ENCODE assay signal across 26 cellular contexts in genomic region chr5:67238191-67238590, GRCh38. TPM values are rescaled to one million over a fixed set of nuclear protein-coding genes. Genes with fewer than 3 reads are reported as not detected.
DNase-seq lines count a peak whose midpoint lies in the region; ATAC-seq and TF ChIP-seq lines count a peak whose summit lies in the region.
"Had no signal": no experiment of that assay in that cellular context is flagged by ENCODE, and none has a peak within 500 bp of the region (broad histone marks: within the 10 kb centered on the region; RNA-seq: fewer than 3 reads in every experiment).

No MANE protein-coding gene starts in this region.

- H3K4me1 Mint-ChIP-seq in type B pancreatic cell (ENCODE audit: unreplicated experiment), result peaks cover 49% of the 10 kb centered on the region

- no peaks in the 10 kb centered on the region for H3K36me3 ChIP-seq in RWPE2 (ENCODE audit: low read depth)
- no peaks in the 10 kb centered on the region for H3K36me3 ChIP-seq in hepatocyte (replicated peaks; ENCODE audit: insufficient read depth, low read depth)
- H3K36me3 ChIP-seq: colonic mucosa, spleen, suprapubic skin had no signal

- no peaks in the 10 kb centered on the region for H3K79me2 ChIP-seq in hepatocyte

- H3K27me3 ChIP-seq in RWPE2 (ENCODE audit: insufficient read depth, poor library complexity, severe bottlenecking), result no peaks in the 10 kb centered on the region
- H3K27me3 ChIP-seq in hepatocyte, result no peaks in the 10 kb centered on the region
- H3K27me3 ChIP-seq: body of pancreas, colonic mucosa, spleen, suprapubic skin had no signal

- no peak overlapping the region for H3K4me2 ChIP-seq in hepatocyte
- H3K4me2 ChIP-seq: GM23338, PC-9 had no signal

- H3K9me3 ChIP-seq in RWPE2 (ENCODE audit: severe bottlenecking) (no peaks in the 10 kb centered on the region), hepatocyte (ENCODE audit: low read depth) (no peaks in the 10 kb centered on the region)
- H3K9me3 ChIP-seq: body of pancreas, colonic mucosa, psoas muscle, spleen, suprapubic skin had no signal

- TF ChIP-seq CTCF in RWPE2 (IDR thresholded peaks at IDR 0.05; ENCODE audit: poor library complexity, severe bottlenecking) (no peak), hepatocyte (IDR thresholded peaks at IDR 0.05; ENCODE audit: poor library complexity) (no peak), type B pancreatic cell (conservative IDR thresholded peaks at IDR 0.05) (no peak)

- H3K27ac Mint-ChIP-seq in type B pancreatic cell, result peak overlapping the region; percentile 13
- H3K27ac Mint-ChIP-seq: activated B cell treated with CpG ODN at 0.5 μM for 24 hours; activated CD8-positive, alpha-beta T cell treated with anti-CD3 and anti-CD28 coated beads for 36 hours; activated naive CD4-positive, alpha-beta T cell treated with anti-CD3 and anti-CD28 coated beads, Interleukin-2, amount 50 U/mL, for 24 hours; activated T-cell treated with anti-CD3 and anti-CD28 coated beads, Interleukin-2, amount 50 U/mL, for 24 hours; GM23338; memory B cell; natural killer cell treated with Interleukin-12 subunit alpha and Interleukin-12 subunit beta and Interleukin-15 and Interleukin-18, amount 100 ng/mL, for 72 hours; T-helper 2 cell treated with Interferon-gamma antibody and Interleukin-4, amounts not matched to agents 5 μg/mL and 100 μg/mL, for 36 hours had no signal

- H3K36me3 Mint-ChIP-seq in type B pancreatic cell, result no peaks in the 10 kb centered on the region
- H3K36me3 Mint-ChIP-seq: activated naive CD4-positive, alpha-beta T cell treated with anti-CD3 and anti-CD28 coated beads, Interleukin-2, amount 50 U/mL, for 24 hours; memory B cell; natural killer cell treated with Interleukin-12 subunit alpha and Interleukin-12 subunit beta and Interleukin-15 and Interleukin-18, amount 100 ng/mL, for 72 hours had no signal

- 53% methylated on average over 8 of the region's 8 CpGs for WGBS in hepatocyte (ENCODE audit: low lambda C conversion rate, missing lambda C conversion rate)

- no peaks in the 10 kb centered on the region for H4K20me1 ChIP-seq in hepatocyte (ENCODE audit: insufficient read depth, poor library complexity, severe bottlenecking)

- H2AFZ ChIP-seq in hepatocyte, result no peak overlapping the region
- H2AFZ ChIP-seq: GM23338, PC-9 had no signal

- peaks cover 29% of the 10 kb centered on the region for H3K4me1 ChIP-seq in RWPE2 (ENCODE audit: insufficient read depth, poor library complexity, severe bottlenecking)
- H3K4me1 ChIP-seq in hepatocyte (ENCODE audit: insufficient read depth), result peaks cover 34% of the 10 kb centered on the region
- H3K4me1 ChIP-seq: psoas muscle had no signal

- H3K4me3 ChIP-seq in RWPE2 (ENCODE audit: severe bottlenecking) (no peak overlapping the region), hepatocyte (no peak overlapping the region)
- H3K4me3 ChIP-seq: body of pancreas, colonic mucosa, GM23338, PC-9, psoas muscle, SK-N-MC, spleen, suprapubic skin had no signal

- DNase-seq in GM04504 (ENCODE audit: low read depth) (peak; percentile 35), RWPE2 (ENCODE audit: low spot score) (no peak), hepatocyte (ENCODE audit: low spot score) (peak; percentile 39), type B pancreatic cell (ENCODE audit: extremely low spot score, unreplicated experiment) (no peak), sciatic nerve (ENCODE audit: low spot score) (no peak), iPS-NIHi7 (ENCODE audit: extremely low spot score) (no peak), NCI-H446 treated with DMSO at 0.1 percent for 48 hours (lab: John Stamatoyannopoulos, UW) (no peak)
- DNase-seq: activated B cell treated with CpG ODN at 0.5 μM for 24 hours; activated CD8-positive, alpha-beta T cell treated with anti-CD3 and anti-CD28 coated beads for 36 hours; activated T-cell treated with anti-CD3 and anti-CD28 coated beads, Interleukin-2, amount 50 U/mL, for 24 hours; body of pancreas; colonic mucosa; NCI-H82; PC-9; psoas muscle; spleen; stimulated activated CD8-positive, alpha-beta memory T cell treated with anti-CD3 and anti-CD28 coated beads, Interleukin-4, amount 100 ng/mL, for 48 hours had no signal

- ATAC-seq in RWPE2 (ENCODE audit: low read depth) (peak; percentile 82), SK-N-SH treated with all-trans-retinoic acid at 6 μM for 48 hours (no peak), sciatic nerve (no peak)
- ATAC-seq: activated CD8-positive, alpha-beta T cell treated with anti-CD3 and anti-CD28 coated beads for 36 hours; body of pancreas; GM23338; HepG2; natural killer cell treated with Interleukin-12 subunit alpha and Interleukin-12 subunit beta and Interleukin-15 and Interleukin-18, amount 100 ng/mL, for 72 hours; psoas muscle had no signal

- H3K27ac ChIP-seq in RWPE2 (ENCODE audit: poor library complexity, severe bottlenecking) (peak overlapping the region; percentile 52), hepatocyte (peak overlapping the region; percentile 43)
- H3K27ac ChIP-seq: body of pancreas, colonic mucosa, PC-9, psoas muscle, SK-N-MC, spleen, suprapubic skin had no signal

- H3K9me2 ChIP-seq in hepatocyte (replicated peaks; ENCODE audit: insufficient read depth), result no peaks in the 10 kb centered on the region

- no peaks in the 10 kb centered on the region for H3K27me3 Mint-ChIP-seq in type B pancreatic cell
- H3K27me3 Mint-ChIP-seq: activated B cell treated with CpG ODN at 0.5 μM for 24 hours; activated CD8-positive, alpha-beta T cell treated with anti-CD3 and anti-CD28 coated beads for 36 hours; activated T-cell treated with anti-CD3 and anti-CD28 coated beads, Interleukin-2, amount 50 U/mL, for 24 hours had no signal

- no peak overlapping the region for H3K4me3 Mint-ChIP-seq in type B pancreatic cell
- H3K4me3 Mint-ChIP-seq: activated B cell treated with CpG ODN at 0.5 μM for 24 hours; activated CD8-positive, alpha-beta T cell treated with anti-CD3 and anti-CD28 coated beads for 36 hours; activated naive CD4-positive, alpha-beta T cell treated with anti-CD3 and anti-CD28 coated beads, Interleukin-2, amount 50 U/mL, for 24 hours; activated T-cell treated with anti-CD3 and anti-CD28 coated beads, Interleukin-2, amount 50 U/mL, for 24 hours; GM23338; memory B cell; natural killer cell treated with Interleukin-12 subunit alpha and Interleukin-12 subunit beta and Interleukin-15 and Interleukin-18, amount 100 ng/mL, for 72 hours; T-helper 2 cell treated with Interferon-gamma antibody and Interleukin-4, amounts not matched to agents 5 μg/mL and 100 μg/mL, for 36 hours had no signal

- no peaks in the 10 kb centered on the region for H3K9me3 Mint-ChIP-seq in type B pancreatic cell
- H3K9me3 Mint-ChIP-seq: activated B cell treated with CpG ODN at 0.5 μM for 24 hours; activated CD8-positive, alpha-beta T cell treated with anti-CD3 and anti-CD28 coated beads for 36 hours; activated naive CD4-positive, alpha-beta T cell treated with anti-CD3 and anti-CD28 coated beads, Interleukin-2, amount 50 U/mL, for 24 hours; activated T-cell treated with anti-CD3 and anti-CD28 coated beads, Interleukin-2, amount 50 U/mL, for 24 hours; GM23338; memory B cell; natural killer cell treated with Interleukin-12 subunit alpha and Interleukin-12 subunit beta and Interleukin-15 and Interleukin-18, amount 100 ng/mL, for 72 hours had no signal

- intact Hi-C loops in sciatic nerve (cut with DNase I), result loop anchor here (5.0 kb wide), 1 partner anchor 1589 kb away; no protein-coding TSS in a partner anchor

TF ChIP-seq in SK-N-SH treated with all-trans-retinoic acid at 6 μM for 48 hours, 23 proteins besides CTCF, POLR2A, EP300 and RAD21:
- TF ChIP-seq PPARA (CRISPR knock-in tag; IDR thresholded peaks at IDR 0.05; ENCODE audit: borderline replicate concordance), result no peak
- TF ChIP-seq BACH2 (CRISPR knock-in tag; IDR thresholded peaks at IDR 0.05; ENCODE audit: borderline replicate concordance), result no peak
- TF ChIP-seq ZFP3 (CRISPR knock-in tag; IDR thresholded peaks at IDR 0.05), result no peak
- TF ChIP-seq GLIS3 (CRISPR knock-in tag; IDR thresholded peaks at IDR 0.05), result no peak
- TF ChIP-seq ZNF70 (CRISPR knock-in tag; IDR thresholded peaks at IDR 0.05), result no peak
- no peak for TF ChIP-seq CREB5 (CRISPR knock-in tag; IDR thresholded peaks at IDR 0.05; ENCODE audit: low read depth)
- no peak for TF ChIP-seq SNAI2 (CRISPR knock-in tag; IDR thresholded peaks at IDR 0.05)
- no peak for TF ChIP-seq ARNTL (CRISPR knock-in tag; IDR thresholded peaks at IDR 0.05; ENCODE audit: borderline replicate concordance, low read depth)
- TF ChIP-seq ISL1 (CRISPR knock-in tag; IDR thresholded peaks at IDR 0.05), result no peak
- TF ChIP-seq ZC3H10 (CRISPR knock-in tag; IDR thresholded peaks at IDR 0.05), result no peak
- no peak for TF ChIP-seq CSDC2 (CRISPR knock-in tag; IDR thresholded peaks at IDR 0.05)
- no peak for TF ChIP-seq TOX (CRISPR knock-in tag; IDR thresholded peaks at IDR 0.05; ENCODE audit: borderline replicate concordance)
- TF ChIP-seq ESRRG (CRISPR knock-in tag; IDR thresholded peaks at IDR 0.05), result no peak
TF ChIP-seq in SK-N-SH treated with all-trans-retinoic acid at 6 μM for 48 hours: peak in this region for 0.

RNA-seq across cellular contexts. Expression of gene CD180, which starts 41.6 kb away (rescaled TPM):
- total RNA-seq in hepatocyte (0.07 and 0.12 TPM in 2 replicates), type B pancreatic cell (ENCODE audit: low replicate concordance) (not detected in 2 replicates), sciatic nerve (2.0 TPM)
- 0.24 TPM in 1 of 2 replicates, not detected in the other for polyA plus RNA-seq in hepatocyte
- total RNA-seq: activated CD8-positive, alpha-beta T cell treated with anti-CD3 and anti-CD28 coated beads for 36 hours; GM23338; HepG2; PC-9 had no signal
- polyA plus RNA-seq: GM23338, HepG2 had no signal

Comparison
In these comparisons a context has a peak if more than half of its experiments do, and no peak if none do; other contexts are left out.
1. DNase-seq: peak in GM04504 (single experiment) and hepatocyte (single experiment); none in RWPE2 (single experiment), type B pancreatic cell (single experiment), sciatic nerve (single experiment), iPS-NIHi7 (single experiment) and NCI-H446 treated with DMSO at 0.1 percent for 48 hours (single experiment).